1 cellular context compared by ENCODE assay signal in the genomic region with DNA sequence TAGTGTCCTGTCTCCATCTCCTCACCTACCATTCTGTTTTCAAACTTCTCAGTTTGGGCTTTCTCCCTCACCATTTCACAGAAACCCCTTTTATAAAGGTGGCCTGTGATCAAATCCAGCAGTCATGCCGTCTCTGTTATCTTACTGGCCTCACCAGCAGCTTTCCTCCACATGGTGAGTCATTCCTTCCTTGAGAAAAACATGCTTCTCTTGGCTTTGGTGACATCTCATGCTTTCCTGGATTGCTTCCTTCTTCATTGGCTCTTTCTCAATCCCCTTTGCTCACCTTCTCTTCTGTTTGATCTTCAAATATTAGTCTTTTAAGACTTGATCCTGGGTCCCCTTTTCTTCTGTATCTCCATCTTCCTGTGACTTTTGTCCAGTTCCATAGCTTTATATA.
A peak's percentile ranks its signal among the peaks of the same experiment; 100 is the strongest.
TF ChIP-seq lines count a peak whose summit lies in the region.

No MANE protein-coding gene starts in this region.

TF ChIP-seq in HCT116, 20 proteins besides CTCF, POLR2A, EP300 and RAD21 (continued from another document):
- TF ChIP-seq CEBPB (IDR thresholded peaks at IDR 0.05; ENCODE audit: low read depth), result 0 out of 2 replicates have a peak, but pooled peaks have one; percentile 31
- TF ChIP-seq CBX3 (IDR thresholded peaks at IDR 0.05; ENCODE audit: low read depth), result 0 out of 2 replicates have a peak, but pooled peaks have one; percentile 23
